ENCODE assay signal across 1 cellular context in genomic region chr10:69867699-69868558, GRCh38.
TF ChIP-seq lines count a peak whose summit lies in the region.

No MANE protein-coding gene starts in this region.

TF ChIP-seq in IMR-90, 13 proteins besides CTCF, POLR2A, EP300 and RAD21:
- no peak for TF ChIP-seq SMC3 (IDR thresholded peaks at IDR 0.05; ENCODE audit: low read depth, low read length)
- no peak for TF ChIP-seq ELK1 (IDR thresholded peaks at IDR 0.05; ENCODE audit: borderline replicate concordance, low read depth, low read length)
- no peak for TF ChIP-seq NFE2L2 (IDR thresholded peaks at IDR 0.05; ENCODE audit: low read depth, low read length)
- TF ChIP-seq CEBPB (IDR thresholded peaks at IDR 0.05; ENCODE audit: low read depth, low read length) = no peak
- TF ChIP-seq MXI1 (IDR thresholded peaks at IDR 0.05; ENCODE audit: borderline replicate concordance, low read depth, low read length) = no peak
- no peak for TF ChIP-seq MAFK (IDR thresholded peaks at IDR 0.05; ENCODE audit: low read depth, low read length)
- no peak for TF ChIP-seq RFX5 (IDR thresholded peaks at IDR 0.05; ENCODE audit: low read depth, low read length)
TF ChIP-seq in IMR-90: peak in this region for 0.
